Comparison of ENCODE assay signal across 8 cellular contexts in genomic region chr1:21607549-21608529, GRCh38.
DNase-seq lines count a peak whose midpoint lies in the region; ATAC-seq and TF ChIP-seq lines count a peak whose summit lies in the region.

No MANE protein-coding gene starts in this region.

- peaks cover 10% of the 10 kb centered on the region for H3K4me1 Mint-ChIP-seq in dendritic cell treated with granulocyte-macrophage colony-stimulating factor and Interleukin-4, amounts not matched to agents 40 ng/mL and 50 ng/mL, for 4 days (ENCODE audit: low read depth)
- H3K4me1 Mint-ChIP-seq in stimulated activated effector memory CD8-positive, alpha-beta T cell treated with anti-CD3 and anti-CD28 coated beads, Interleukin-12 subunit alpha, Interleukin-12 subunit beta, amount 100 ng/mL, for 72 hours = peaks cover 30% of the 10 kb centered on the region

- no peaks in the 10 kb centered on the region for H3K36me3 ChIP-seq in lung (ENCODE audit: control insufficient read depth in 2 of 2, insufficient read depth in 2 of 2, low read length in 2 of 2)

- peaks cover 40% of the 10 kb centered on the region for H3K27me3 Mint-ChIP-seq in dendritic cell treated with granulocyte-macrophage colony-stimulating factor and Interleukin-4, amounts not matched to agents 40 ng/mL and 50 ng/mL, for 4 days

- ATAC-seq in HG03280 (IDR thresholded peaks at IDR 0.05; ENCODE audit: unreplicated experiment) (peak; percentile 64), lung (ENCODE audit: insufficient read depth, low FRiP score) (peak; percentile 89), HG03469 (IDR thresholded peaks at IDR 0.05; ENCODE audit: unreplicated experiment) (no peak)
- ATAC-seq in stimulated activated effector memory CD8-positive, alpha-beta T cell treated with anti-CD3 and anti-CD28 coated beads, Interleukin-12 subunit alpha, Interleukin-12 subunit beta, amount 100 ng/mL, for 72 hours = peak; percentile 86

- H3K36me3 Mint-ChIP-seq in dendritic cell treated with granulocyte-macrophage colony-stimulating factor and Interleukin-4, amounts not matched to agents 40 ng/mL and 50 ng/mL, for 4 days (ENCODE audit: low read depth) = peaks cover 44% of the 10 kb centered on the region
- H3K36me3 Mint-ChIP-seq in stimulated activated effector memory CD8-positive, alpha-beta T cell treated with anti-CD3 and anti-CD28 coated beads, Interleukin-12 subunit alpha, Interleukin-12 subunit beta, amount 100 ng/mL, for 72 hours = no peaks in the 10 kb centered on the region

- H3K27ac Mint-ChIP-seq in dendritic cell treated with granulocyte-macrophage colony-stimulating factor and Interleukin-4, amounts not matched to agents 40 ng/mL and 50 ng/mL, for 4 days = peak overlapping the region; percentile 31
- H3K27ac Mint-ChIP-seq in stimulated activated effector memory CD8-positive, alpha-beta T cell treated with anti-CD3 and anti-CD28 coated beads, Interleukin-12 subunit alpha, Interleukin-12 subunit beta, amount 100 ng/mL, for 72 hours = no peak overlapping the region

- H3K4me3 Mint-ChIP-seq in dendritic cell treated with granulocyte-macrophage colony-stimulating factor and Interleukin-4, amounts not matched to agents 40 ng/mL and 50 ng/mL, for 4 days = peak overlapping the region; percentile 43
- H3K4me3 Mint-ChIP-seq in stimulated activated effector memory CD8-positive, alpha-beta T cell treated with anti-CD3 and anti-CD28 coated beads, Interleukin-12 subunit alpha, Interleukin-12 subunit beta, amount 100 ng/mL, for 72 hours = peak overlapping the region; percentile 48

- H3K4me1 ChIP-seq in lung (ENCODE audit: control insufficient read depth in 2 of 2, insufficient read depth in 2 of 2, low read length in 2 of 2) = peaks cover 0 to 4% of the 10 kb centered on the region in 2 donors

- H3K9me3 Mint-ChIP-seq in dendritic cell treated with granulocyte-macrophage colony-stimulating factor and Interleukin-4, amounts not matched to agents 40 ng/mL and 50 ng/mL, for 4 days = no peaks in the 10 kb centered on the region
- no peaks in the 10 kb centered on the region for H3K9me3 Mint-ChIP-seq in stimulated activated effector memory CD8-positive, alpha-beta T cell treated with anti-CD3 and anti-CD28 coated beads, Interleukin-12 subunit alpha, Interleukin-12 subunit beta, amount 100 ng/mL, for 72 hours

- H3K27ac ChIP-seq in lung (ENCODE audit: low read depth in 1 of 2, low read length in 1 of 2) = no peak overlapping the region

- no peak for TF ChIP-seq CTCF in GM13977 (IDR thresholded peaks at IDR 0.05; ENCODE audit: extremely low read depth, insufficient read depth, missing control alignments)
- TF ChIP-seq CTCF in lung (IDR thresholded peaks at IDR 0.05; ENCODE audit: control extremely low read depth, extremely low read depth) = no peak

- no peaks in the 10 kb centered on the region for H3K27me3 ChIP-seq in lung (ENCODE audit: control insufficient read depth, insufficient read depth)

- DNase-seq in GM13977 (ENCODE audit: low spot score) (peak; percentile 97), T-helper 9 cell (peak; percentile 6), lung (ENCODE audit: low spot score) (peak; percentile 93), SHP77 treated with DMSO at 0.1 percent for 48 hours (lab: John Stamatoyannopoulos, UW) (no peak)
- DNase-seq in stimulated activated effector memory CD8-positive, alpha-beta T cell treated with anti-CD3 and anti-CD28 coated beads, Interleukin-12 subunit alpha, Interleukin-12 subunit beta, amount 100 ng/mL, for 72 hours (ENCODE audit: low spot score in 2 of 2) = peak; percentile 37 to 78

- no peak overlapping the region for H3K4me3 ChIP-seq in lung

- intact Hi-C loops in dendritic cell treated with granulocyte-macrophage colony-stimulating factor and Interleukin-4, amounts not matched to agents 40 ng/mL and 50 ng/mL, for 4 days (cut with micrococcal nuclease) = no loop called here

- 40% methylated on average over 36 to 37 of the region's 37 CpGs for WGBS in lung, 2 donors

- peaks cover 0 to 2% of the 10 kb centered on the region in 2 donors for H3K9me3 ChIP-seq in lung (ENCODE audit: control insufficient read depth in 2 of 2, insufficient read depth in 1 of 2, low read length in 1 of 2)

- in situ Hi-C loops in GM13977 (cut with MboI; ENCODE audit: low pct_unique_long_range_greater_than_20kb, low sequenced_read_pairs, unreplicated experiment) = no loop called here
